26 cellular contexts compared by ENCODE assay signal in the genomic region with DNA sequence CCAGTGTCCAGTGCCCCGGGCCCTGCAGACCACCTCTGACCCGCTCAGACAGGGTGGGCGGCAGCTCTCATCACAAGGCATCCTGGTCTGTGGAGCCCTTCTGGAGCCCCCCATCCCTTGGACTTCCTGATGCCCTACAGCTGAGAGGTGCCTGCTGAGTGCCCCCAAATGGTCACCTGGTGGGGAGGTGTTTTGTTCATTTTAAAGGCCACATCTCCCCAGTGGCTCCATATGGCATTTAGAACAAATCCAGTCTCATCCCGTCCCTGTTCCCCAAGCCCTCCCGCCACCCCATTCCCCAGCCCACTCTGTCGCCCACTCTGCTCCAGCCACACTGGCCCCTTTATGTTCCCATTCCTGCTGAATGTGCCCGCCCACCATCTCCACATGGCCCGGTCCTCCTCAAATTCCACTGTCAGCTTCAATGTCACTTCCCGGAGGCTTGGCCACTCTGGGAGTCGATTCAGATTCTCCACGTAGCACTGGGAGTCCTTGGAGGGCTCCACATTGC. TPM values are rescaled to one million over a fixed set of nuclear protein-coding genes. Genes with fewer than 3 reads are reported as not detected.
A peak's percentile ranks its signal among the peaks of the same experiment; 100 is the strongest.
DNase-seq lines count a peak whose midpoint lies in the region; ATAC-seq and TF ChIP-seq lines count a peak whose summit lies in the region.
"Had no signal": no experiment of that assay in that cellular context is flagged by ENCODE, and none has a peak within 500 bp of the region (broad histone marks: within the 10 kb centered on the region; RNA-seq: fewer than 3 reads in every experiment).

No MANE protein-coding gene starts in this region.

- WGBS in tibial nerve, 2 donors, result 59 to 62% methylated on average over 11 of the region's 11 CpGs

- intact Hi-C loops in Right ventricle myocardium superior (cut with DNase I) (no loop called here), cardiac septum (cut with DNase I) (no loop called here)

- peaks cover 1% of the 10 kb centered on the region for H3K36me3 Mint-ChIP-seq in central memory CD8-positive, alpha-beta T cell (ENCODE audit: insufficient read depth)
- H3K36me3 Mint-ChIP-seq in natural killer cell treated with Interleukin-12 subunit alpha and Interleukin-12 subunit beta and Interleukin-15 and Interleukin-18, amount 100 ng/mL, for 72 hours, result no peaks in the 10 kb centered on the region
- no peaks in the 10 kb centered on the region for H3K36me3 Mint-ChIP-seq in glutamatergic neuron (ENCODE audit: unreplicated experiment)
- no peaks in the 10 kb centered on the region for H3K36me3 Mint-ChIP-seq in stimulated activated naive B cell treated with anti-CD40 and anti-IgM and Interleukin-4, amounts not matched to agents 10 μg/mL and 1 μg/mL and 100 μg/mL, for 72 hours
- H3K36me3 Mint-ChIP-seq: activated naive CD8-positive, alpha-beta T cell; mesothelial cell of epicardium; naive thymus-derived CD4-positive, alpha-beta T cell had no signal

- no peaks in the 10 kb centered on the region for H3K27me3 Mint-ChIP-seq in central memory CD8-positive, alpha-beta T cell
- no peaks in the 10 kb centered on the region for H3K27me3 Mint-ChIP-seq in natural killer cell treated with Interleukin-12 subunit alpha and Interleukin-12 subunit beta and Interleukin-15 and Interleukin-18, amount 100 ng/mL, for 72 hours
- peaks cover 14% of the 10 kb centered on the region for H3K27me3 Mint-ChIP-seq in glutamatergic neuron (ENCODE audit: unreplicated experiment)
- no peaks in the 10 kb centered on the region for H3K27me3 Mint-ChIP-seq in stimulated activated naive B cell treated with anti-CD40 and anti-IgM and Interleukin-4, amounts not matched to agents 10 μg/mL and 1 μg/mL and 100 μg/mL, for 72 hours
- H3K27me3 Mint-ChIP-seq: activated naive CD8-positive, alpha-beta T cell; naive thymus-derived CD4-positive, alpha-beta T cell; T-helper 17 cell had no signal

- H3K27me3 ChIP-seq in tibial nerve, result no peaks in the 10 kb centered on the region
- H3K27me3 ChIP-seq: BLaER1, gastroesophageal sphincter, stomach, thyroid gland had no signal

- peak in 1 of 2 donors; percentile 39 for TF ChIP-seq POLR2A in tibial nerve (IDR thresholded peaks at IDR 0.05)

- H3K36me3 ChIP-seq in tibial nerve, result peaks cover 0 to 19% (median 0%) of the 10 kb centered on the region in 3 donors
- H3K36me3 ChIP-seq: thyroid gland had no signal

- H3K27ac Mint-ChIP-seq in central memory CD8-positive, alpha-beta T cell (ENCODE audit: low read depth), result peak overlapping the region; percentile 33
- H3K27ac Mint-ChIP-seq in natural killer cell treated with Interleukin-12 subunit alpha and Interleukin-12 subunit beta and Interleukin-15 and Interleukin-18, amount 100 ng/mL, for 72 hours, result peak overlapping the region; percentile 31 to 69
- no peak overlapping the region for H3K27ac Mint-ChIP-seq in glutamatergic neuron (ENCODE audit: unreplicated experiment)
- H3K27ac Mint-ChIP-seq in stimulated activated naive B cell treated with anti-CD40 and anti-IgM and Interleukin-4, amounts not matched to agents 10 μg/mL and 1 μg/mL and 100 μg/mL, for 72 hours, result no peak overlapping the region
- H3K27ac Mint-ChIP-seq: activated naive CD8-positive, alpha-beta T cell; mesothelial cell of epicardium; T-helper 17 cell had no signal

- no peak overlapping the region for H3K4me3 Mint-ChIP-seq in central memory CD8-positive, alpha-beta T cell
- H3K4me3 Mint-ChIP-seq in natural killer cell treated with Interleukin-12 subunit alpha and Interleukin-12 subunit beta and Interleukin-15 and Interleukin-18, amount 100 ng/mL, for 72 hours, result no peak overlapping the region
- no peak overlapping the region for H3K4me3 Mint-ChIP-seq in glutamatergic neuron (ENCODE audit: unreplicated experiment)
- no peak overlapping the region for H3K4me3 Mint-ChIP-seq in stimulated activated naive B cell treated with anti-CD40 and anti-IgM and Interleukin-4, amounts not matched to agents 10 μg/mL and 1 μg/mL and 100 μg/mL, for 72 hours
- H3K4me3 Mint-ChIP-seq: activated naive CD8-positive, alpha-beta T cell; mesothelial cell of epicardium; T-helper 17 cell had no signal

- H3K27ac ChIP-seq in tibial nerve, result peak overlapping the region in 3 of 4 donors; percentile 63 to 87 (median 84)
- H3K27ac ChIP-seq: gastroesophageal sphincter, stomach, thyroid gland had no signal

- H3K9me3 Mint-ChIP-seq in central memory CD8-positive, alpha-beta T cell, result no peaks in the 10 kb centered on the region
- H3K9me3 Mint-ChIP-seq in natural killer cell treated with Interleukin-12 subunit alpha and Interleukin-12 subunit beta and Interleukin-15 and Interleukin-18, amount 100 ng/mL, for 72 hours, result no peaks in the 10 kb centered on the region
- H3K9me3 Mint-ChIP-seq in glutamatergic neuron (ENCODE audit: unreplicated experiment), result peaks cover 8% of the 10 kb centered on the region
- H3K9me3 Mint-ChIP-seq in stimulated activated naive B cell treated with anti-CD40 and anti-IgM and Interleukin-4, amounts not matched to agents 10 μg/mL and 1 μg/mL and 100 μg/mL, for 72 hours, result peaks cover 0 to 4% of the 10 kb centered on the region in 2 donors
- H3K9me3 Mint-ChIP-seq: mesothelial cell of epicardium had no signal

- peak in 1 of 2 donors; percentile 70 for TF ChIP-seq EP300 in tibial nerve (IDR thresholded peaks at IDR 0.05)

- DNase-seq in Right ventricle myocardium superior, result peak; percentile 17
- DNase-seq in cardiac septum (ENCODE audit: low spot score), result no peak
- no peak for DNase-seq in central memory CD8-positive, alpha-beta T cell (ENCODE audit: low spot score in 2 of 2)
- DNase-seq in natural killer cell treated with Interleukin-12 subunit alpha and Interleukin-12 subunit beta and Interleukin-15 and Interleukin-18, amount 100 ng/mL, for 72 hours (ENCODE audit: low spot score), result peak; percentile 59
- no peak for DNase-seq in tibial nerve (ENCODE audit: low spot score in 2 of 2)
- no peak for DNase-seq in glutamatergic neuron
- no peak for DNase-seq in NCI-H2107 treated with DMSO at 0.1 percent for 48 hours (lab: John Stamatoyannopoulos, UW; ENCODE audit: unreplicated experiment)
- no peak for DNase-seq in stimulated activated naive B cell treated with anti-CD40 and anti-IgM and Interleukin-4, amounts not matched to agents 10 μg/mL and 1 μg/mL and 100 μg/mL, for 72 hours
- DNase-seq: activated CD4-positive, alpha-beta T cell treated with anti-CD3 and anti-CD28 coated beads, Interleukin-2, amount 50 U/mL, for 48 hours; EL; hypothalamus; naive thymus-derived CD4-positive, alpha-beta T cell; NCI-H1417; NCI-H2081; NCI-H2227 treated with DMSO at 0.1 percent for 48 hours; NCI-H526; NK-92 treated with Interleukin-12 subunit alpha and Interleukin-12 subunit beta, amount 100 ng/mL, for 24 hours; SHP77; stomach had no signal

- H3K9me3 ChIP-seq in tibial nerve, result no peaks in the 10 kb centered on the region
- H3K9me3 ChIP-seq: BLaER1, gastroesophageal sphincter, stomach, thyroid gland had no signal

- H3K4me1 Mint-ChIP-seq in central memory CD8-positive, alpha-beta T cell, result peaks cover 24% of the 10 kb centered on the region
- peaks cover 36 to 42% of the 10 kb centered on the region in 2 donors for H3K4me1 Mint-ChIP-seq in natural killer cell treated with Interleukin-12 subunit alpha and Interleukin-12 subunit beta and Interleukin-15 and Interleukin-18, amount 100 ng/mL, for 72 hours (ENCODE audit: low read depth in 2 of 2)
- H3K4me1 Mint-ChIP-seq in glutamatergic neuron (ENCODE audit: low read depth, unreplicated experiment), result peaks cover 12% of the 10 kb centered on the region
- H3K4me1 Mint-ChIP-seq in stimulated activated naive B cell treated with anti-CD40 and anti-IgM and Interleukin-4, amounts not matched to agents 10 μg/mL and 1 μg/mL and 100 μg/mL, for 72 hours, result peaks cover 0 to 6% of the 10 kb centered on the region in 2 donors
- H3K4me1 Mint-ChIP-seq: mesothelial cell of epicardium had no signal

- H3K4me3 ChIP-seq in tibial nerve, result no peak overlapping the region
- H3K4me3 ChIP-seq: BLaER1, gastroesophageal sphincter, smooth muscle cell, stomach, thyroid gland had no signal

- TF ChIP-seq CTCF in tibial nerve (IDR thresholded peaks at IDR 0.05) (no peak), glutamatergic neuron (IDR thresholded peaks at IDR 0.05; ENCODE audit: partially characterized antibody, unreplicated experiment) (no peak)

- H3K4me1 ChIP-seq in tibial nerve, result peaks cover 0 to 77% (median 23%) of the 10 kb centered on the region in 4 donors

- ATAC-seq in Right ventricle myocardium superior (ENCODE audit: poor library complexity), result no peak
- no peak for ATAC-seq in central memory CD8-positive, alpha-beta T cell (replicated peaks; ENCODE audit: extremely low read depth, poor library complexity, severe bottlenecking)
- no peak for ATAC-seq in natural killer cell treated with Interleukin-12 subunit alpha and Interleukin-12 subunit beta and Interleukin-15 and Interleukin-18, amount 100 ng/mL, for 72 hours
- no peak for ATAC-seq in stimulated activated naive B cell treated with anti-CD40 and anti-IgM and Interleukin-4, amounts not matched to agents 10 μg/mL and 1 μg/mL and 100 μg/mL, for 72 hours (replicated peaks)
- ATAC-seq: gastroesophageal sphincter; naive thymus-derived CD4-positive, alpha-beta T cell; T-helper 17 cell had no signal

RNA-seq across cellular contexts. Expression of gene OSBPL5, which starts 32.8 kb away (rescaled TPM):
- total RNA-seq in Right ventricle myocardium superior (15.3 TPM), cardiac septum (16.6 TPM), tibial nerve (100 to 1,000 TPM in 2 of 4 donors, 10 to 100 TPM in 2; 58.8 to 168 (median 106) TPM), glutamatergic neuron (ENCODE audit: unreplicated experiment) (115 TPM)
- total RNA-seq in natural killer cell treated with Interleukin-12 subunit alpha and Interleukin-12 subunit beta and Interleukin-15 and Interleukin-18, amount 100 ng/mL, for 72 hours, result 10 to 100 TPM; 58.3 to 74.6 TPM

Comparison
In these comparisons a context has a peak if more than half of its experiments do, and no peak if none do; other contexts are left out.
1. DNase-seq: peak in Right ventricle myocardium superior (single experiment) and natural killer cell treated with Interleukin-12 subunit alpha and Interleukin-12 subunit beta and Interleukin-15 and Interleukin-18, amount 100 ng/mL, for 72 hours (single experiment); none in cardiac septum (single experiment), central memory CD8-positive, alpha-beta T cell (0 of 2), tibial nerve (0 of 2), glutamatergic neuron (single experiment), NCI-H2107 treated with DMSO at 0.1 percent for 48 hours (single experiment) and stimulated activated naive B cell treated with anti-CD40 and anti-IgM and Interleukin-4, amounts not matched to agents 10 μg/mL and 1 μg/mL and 100 μg/mL, for 72 hours (single experiment).
2. H3K27ac Mint-ChIP-seq: peak in central memory CD8-positive, alpha-beta T cell (single experiment) and natural killer cell treated with Interleukin-12 subunit alpha and Interleukin-12 subunit beta and Interleukin-15 and Interleukin-18, amount 100 ng/mL, for 72 hours (2 of 2); none in glutamatergic neuron (single experiment) and stimulated activated naive B cell treated with anti-CD40 and anti-IgM and Interleukin-4, amounts not matched to agents 10 μg/mL and 1 μg/mL and 100 μg/mL, for 72 hours (single experiment).